Comparison of ENCODE assay signal across 28 cellular contexts in genomic region chr2:134445981-134446380, GRCh38.
A peak's percentile ranks its signal among the peaks of the same experiment; 100 is the strongest.
DNase-seq lines count a peak whose midpoint lies in the region; ATAC-seq and TF ChIP-seq lines count a peak whose summit lies in the region.
"Had no signal": no experiment of that assay in that cellular context is flagged by ENCODE, and none has a peak within 500 bp of the region (broad histone marks: within the 10 kb centered on the region; RNA-seq: fewer than 3 reads in every experiment).

No MANE protein-coding gene starts in this region.

- H3K4me3 Mint-ChIP-seq in CD4-positive, alpha-beta T cell = no peak overlapping the region
- H3K4me3 Mint-ChIP-seq: activated CD4-positive, alpha-beta memory T cell treated with anti-CD3 and anti-CD28 coated beads for 36 hours; activated naive CD4-positive, alpha-beta T cell treated with anti-CD3 and anti-CD28 coated beads for 36 hours; activated T-helper 1 cell treated with anti-CD3 and anti-CD28 coated beads, Interleukin-12 subunit alpha, Interleukin-12 subunit beta, Interleukin-2, Interleukin-4 antibody, amounts not matched to agents 30 ng/mL and 10 ng/mL and 1 ng/mL, durations not matched to agents 14 hours and 24 hours and 36 hours; memory B cell; T-helper 2 cell treated with Interferon-gamma antibody and Interleukin-4, amounts not matched to agents 5 μg/mL and 100 μg/mL, for 36 hours had no signal

- no peaks in the 10 kb centered on the region for H3K4me1 Mint-ChIP-seq in CD4-positive, alpha-beta T cell (ENCODE audit: low read depth)

- WGBS in heart left ventricle, 4 donors = 80 to 89% (median 83%) methylated on average over 7 to 11 of the region's 11 CpGs
- WGBS in mesenchymal stem cell = 72% methylated on average over 11 of the region's 11 CpGs

- POLR2A ChIA-PET in CD4-positive, alpha-beta T cell (lab: Charles Lee) = no interaction called here

- no peak overlapping the region for H3K4me3 ChIP-seq in right atrium auricular region
- no peak overlapping the region for H3K4me3 ChIP-seq in heart left ventricle
- no peak overlapping the region for H3K4me3 ChIP-seq in RWPE2 (ENCODE audit: severe bottlenecking)
- H3K4me3 ChIP-seq in mesenchymal stem cell (ENCODE audit: insufficient read depth in 1 of 2, low read depth in 1 of 2, low read length in 2 of 2) = no peak overlapping the region
- H3K4me3 ChIP-seq: breast epithelium, dorsolateral prefrontal cortex, gastroesophageal sphincter, GM12878, K562, left lung, PC-9, tibial nerve had no signal

- H3K27me3 ChIP-seq in right atrium auricular region = no peaks in the 10 kb centered on the region
- no peaks in the 10 kb centered on the region for H3K27me3 ChIP-seq in heart left ventricle
- no peaks in the 10 kb centered on the region for H3K27me3 ChIP-seq in RWPE2 (ENCODE audit: insufficient read depth, poor library complexity, severe bottlenecking)
- H3K27me3 ChIP-seq in mesenchymal stem cell (ENCODE audit: control insufficient read depth in 1 of 2, insufficient read depth in 1 of 2, low read length in 2 of 2) = no peaks in the 10 kb centered on the region
- H3K27me3 ChIP-seq in CD4-positive, alpha-beta T cell (ENCODE audit: control insufficient read depth, insufficient read depth, low read length) = no peaks in the 10 kb centered on the region
- H3K27me3 ChIP-seq: breast epithelium, dorsolateral prefrontal cortex, gastroesophageal sphincter, left lung, tibial nerve had no signal

- no peak overlapping the region for H3K14ac ChIP-seq in mesenchymal stem cell (ENCODE audit: low read length in 2 of 2)

- DNase-seq in right atrium auricular region (ENCODE audit: low spot score) = no peak
- no peak for DNase-seq in heart left ventricle
- DNase-seq in RWPE2 (ENCODE audit: low spot score) = no peak
- DNase-seq in mesenchymal stem cell = no peak
- no peak for DNase-seq in NCI-H1436 (lab: John Stamatoyannopoulos, UW)
- DNase-seq in CD4-positive, alpha-beta T cell = no peak
- DNase-seq in superior temporal gyrus (ENCODE audit: extremely low spot score) = no peak
- DNase-seq: activated CD4-positive, alpha-beta memory T cell treated with anti-CD3 and anti-CD28 coated beads for 36 hours; activated CD4-positive, alpha-beta T cell treated with anti-CD3 and anti-CD28 coated beads for 1 hour; activated naive CD4-positive, alpha-beta T cell treated with anti-CD3 and anti-CD28 coated beads for 36 hours; amniotic stem cell; DMS153; left lung; NCI-H1092; NCI-H2029; PC-9; Right ventricle myocardium superior; stimulated activated CD4-positive, alpha-beta T cell treated with anti-CD3 and anti-CD28 coated beads, Interleukin-12 subunit alpha, Interleukin-12 subunit beta, amount 100 ng/mL, for 4 hours; stimulated activated CD4-positive, alpha-beta T cell treated with anti-CD3 and anti-CD28 coated beads, Interleukin-2, amount 100 ng/mL, for 48 hours had no signal

- H3K4me1 ChIP-seq in right atrium auricular region (peaks cover 0 to 46% of the 10 kb centered on the region in 2 donors), heart left ventricle (peaks cover 0 to 28% (median 7%) of the 10 kb centered on the region in 12 donors), RWPE2 (ENCODE audit: insufficient read depth, poor library complexity, severe bottlenecking) (peaks cover 12% of the 10 kb centered on the region), mesenchymal stem cell (ENCODE audit: control insufficient read depth, insufficient read depth, low read depth, low read length) (peaks cover 19% of the 10 kb centered on the region)
- H3K4me1 ChIP-seq: breast epithelium, left lung had no signal

- H4K8ac ChIP-seq in mesenchymal stem cell (ENCODE audit: low read length) = no peak overlapping the region

- H3K27me3 Mint-ChIP-seq in CD4-positive, alpha-beta T cell = no peaks in the 10 kb centered on the region
- H3K27me3 Mint-ChIP-seq: activated CD4-positive, alpha-beta memory T cell treated with anti-CD3 and anti-CD28 coated beads for 36 hours; memory B cell had no signal

- no peak overlapping the region for H3K27ac Mint-ChIP-seq in CD4-positive, alpha-beta T cell
- H3K27ac Mint-ChIP-seq: activated CD4-positive, alpha-beta memory T cell treated with anti-CD3 and anti-CD28 coated beads for 36 hours; activated naive CD4-positive, alpha-beta T cell treated with anti-CD3 and anti-CD28 coated beads for 36 hours; activated T-helper 1 cell treated with anti-CD3 and anti-CD28 coated beads, Interleukin-12 subunit alpha, Interleukin-12 subunit beta, Interleukin-2, Interleukin-4 antibody, amounts not matched to agents 30 ng/mL and 10 ng/mL and 1 ng/mL, durations not matched to agents 14 hours and 24 hours and 36 hours; memory B cell; T-helper 2 cell treated with Interferon-gamma antibody and Interleukin-4, amounts not matched to agents 5 μg/mL and 100 μg/mL, for 36 hours had no signal

- peak overlapping the region; percentile 24 to 70 for H3K18ac ChIP-seq in mesenchymal stem cell (ENCODE audit: low read depth in 1 of 2, low read length in 2 of 2)

- H3K36me3 ChIP-seq in right atrium auricular region = peaks cover 32% of the 10 kb centered on the region
- H3K36me3 ChIP-seq in heart left ventricle = peaks cover 0 to 58% (median 34%) of the 10 kb centered on the region in 9 donors
- H3K36me3 ChIP-seq in RWPE2 (ENCODE audit: low read depth) = no peaks in the 10 kb centered on the region
- H3K36me3 ChIP-seq in mesenchymal stem cell (ENCODE audit: control insufficient read depth in 1 of 2, insufficient read depth in 2 of 2, low read depth in 1 of 2, low read length in 2 of 2) = peaks cover 5 to 35% of the 10 kb centered on the region in 2 experiments
- H3K36me3 ChIP-seq: breast epithelium had no signal

- TF ChIP-seq CTCF in right atrium auricular region (IDR thresholded peaks at IDR 0.05) (no peak), heart left ventricle (IDR thresholded peaks at IDR 0.05) (no peak), RWPE2 (IDR thresholded peaks at IDR 0.05; ENCODE audit: poor library complexity, severe bottlenecking) (no peak)
- no peak for TF ChIP-seq CTCF in CD4-positive, alpha-beta T cell (IDR thresholded peaks at IDR 0.05)

- CTCF ChIA-PET in CD4-positive, alpha-beta T cell (lab: Charles Lee) = no interaction called here

- no peak overlapping the region for H2BK12ac ChIP-seq in mesenchymal stem cell (ENCODE audit: low read length in 2 of 2)

- H3K9me3 ChIP-seq in right atrium auricular region = no peaks in the 10 kb centered on the region
- H3K9me3 ChIP-seq in heart left ventricle = no peaks in the 10 kb centered on the region
- H3K9me3 ChIP-seq in RWPE2 (ENCODE audit: severe bottlenecking) = no peaks in the 10 kb centered on the region
- no peaks in the 10 kb centered on the region for H3K9me3 ChIP-seq in mesenchymal stem cell (ENCODE audit: control insufficient read depth, low read length)
- no peaks in the 10 kb centered on the region for H3K9me3 ChIP-seq in CD4-positive, alpha-beta T cell (ENCODE audit: control insufficient read depth, low read length)
- H3K9me3 ChIP-seq: breast epithelium, gastroesophageal sphincter, left lung, tibial nerve had no signal

- H2BK120ac ChIP-seq in mesenchymal stem cell (ENCODE audit: low read depth, low read length) = no peak overlapping the region

- no peak overlapping the region for H2AK5ac ChIP-seq in mesenchymal stem cell (ENCODE audit: low read length, severe bottlenecking)

- no peak overlapping the region for H3K9ac ChIP-seq in mesenchymal stem cell (ENCODE audit: low read length)

- H4K91ac ChIP-seq in mesenchymal stem cell (ENCODE audit: low read length) = peak overlapping the region; percentile 52

- no peak overlapping the region for H2AFZ ChIP-seq in mesenchymal stem cell (ENCODE audit: low read depth, low read length)
- H2AFZ ChIP-seq: PC-9 had no signal

- peaks cover 6% of the 10 kb centered on the region for H3K79me1 ChIP-seq in mesenchymal stem cell (replicated peaks; ENCODE audit: low read length, poor library complexity, severe bottlenecking)

- TF ChIP-seq POLR2A in heart left ventricle (IDR thresholded peaks at IDR 0.05) = no peak

- no peak overlapping the region for H2BK5ac ChIP-seq in mesenchymal stem cell (ENCODE audit: low read depth, low read length, poor library complexity, severe bottlenecking)

- H3K4ac ChIP-seq in mesenchymal stem cell (ENCODE audit: low read depth in 1 of 2, low read length in 2 of 2) = no peak overlapping the region

- intact Hi-C loops in heart left ventricle (cut with DNase I) = loop anchor here in 4 of 10 donors (5.0 to 10.0 kb wide), 4 partner anchors 69 to 561 kb away; no protein-coding TSS in a partner anchor
- intact Hi-C loops in CD4-positive, alpha-beta T cell (cut with DNase I, micrococcal nuclease) = no loop called here

- H3K9me3 Mint-ChIP-seq in CD4-positive, alpha-beta T cell = no peaks in the 10 kb centered on the region
- H3K9me3 Mint-ChIP-seq: activated CD4-positive, alpha-beta memory T cell treated with anti-CD3 and anti-CD28 coated beads for 36 hours; activated naive CD4-positive, alpha-beta T cell treated with anti-CD3 and anti-CD28 coated beads for 36 hours; activated T-helper 1 cell treated with anti-CD3 and anti-CD28 coated beads, Interleukin-12 subunit alpha, Interleukin-12 subunit beta, Interleukin-2, Interleukin-4 antibody, amounts not matched to agents 30 ng/mL and 10 ng/mL and 1 ng/mL, durations not matched to agents 14 hours and 24 hours and 36 hours; memory B cell; T-helper 2 cell treated with Interferon-gamma antibody and Interleukin-4, amounts not matched to agents 5 μg/mL and 100 μg/mL, for 36 hours had no signal

- H2BK15ac ChIP-seq in mesenchymal stem cell (ENCODE audit: low read depth, poor library complexity, severe bottlenecking) = no peak overlapping the region

- H3K23ac ChIP-seq in mesenchymal stem cell (ENCODE audit: low read length in 2 of 2) = no peak overlapping the region

- no peak for ATAC-seq in heart left ventricle
- ATAC-seq in RWPE2 (ENCODE audit: low read depth) = no peak
- no peak for ATAC-seq in CD4-positive, alpha-beta T cell (ENCODE audit: poor library complexity)
- ATAC-seq: gastroesophageal sphincter, GM12878, K562, left lung had no signal

- H3K27ac ChIP-seq in right atrium auricular region = peak overlapping the region; percentile 37 to 58
- peak overlapping the region in 1 of 12 donors; percentile 9 for H3K27ac ChIP-seq in heart left ventricle
- peak overlapping the region; percentile 34 for H3K27ac ChIP-seq in RWPE2 (ENCODE audit: poor library complexity, severe bottlenecking)
- peak overlapping the region; percentile 5 for H3K27ac ChIP-seq in mesenchymal stem cell (ENCODE audit: low read length, poor library complexity, severe bottlenecking)
- no peak overlapping the region for H3K27ac ChIP-seq in CD4-positive, alpha-beta T cell (ENCODE audit: low read depth, low read length)
- H3K27ac ChIP-seq: breast epithelium, gastroesophageal sphincter, left lung, PC-9, tibial nerve had no signal

- H3K36me3 Mint-ChIP-seq in CD4-positive, alpha-beta T cell (ENCODE audit: low read depth) = peaks cover 70% of the 10 kb centered on the region
- H3K36me3 Mint-ChIP-seq: activated CD4-positive, alpha-beta memory T cell treated with anti-CD3 and anti-CD28 coated beads for 36 hours had no signal

- no peak overlapping the region for H3K4me2 ChIP-seq in mesenchymal stem cell (ENCODE audit: low read length, poor library complexity, severe bottlenecking)
- H3K4me2 ChIP-seq: PC-9 had no signal
